In genomic region chr20:47397652-47398301, GRCh38 we compare ENCODE assay signal across 1 cellular context.
TF ChIP-seq lines count a peak whose summit lies in the region.

No MANE protein-coding gene starts in this region.

TF ChIP-seq in HepG2, 621 proteins besides CTCF, POLR2A, EP300 and RAD21 (continued from another document):
- no peak for TF ChIP-seq GLMP (CRISPR knock-in tag; IDR thresholded peaks at IDR 0.05; ENCODE audit: borderline replicate concordance)
- TF ChIP-seq AFF4 (CRISPR knock-in tag; IDR thresholded peaks at IDR 0.05) = no peak
TF ChIP-seq in HepG2: peak in this region for 0.
